In the genomic region with DNA sequence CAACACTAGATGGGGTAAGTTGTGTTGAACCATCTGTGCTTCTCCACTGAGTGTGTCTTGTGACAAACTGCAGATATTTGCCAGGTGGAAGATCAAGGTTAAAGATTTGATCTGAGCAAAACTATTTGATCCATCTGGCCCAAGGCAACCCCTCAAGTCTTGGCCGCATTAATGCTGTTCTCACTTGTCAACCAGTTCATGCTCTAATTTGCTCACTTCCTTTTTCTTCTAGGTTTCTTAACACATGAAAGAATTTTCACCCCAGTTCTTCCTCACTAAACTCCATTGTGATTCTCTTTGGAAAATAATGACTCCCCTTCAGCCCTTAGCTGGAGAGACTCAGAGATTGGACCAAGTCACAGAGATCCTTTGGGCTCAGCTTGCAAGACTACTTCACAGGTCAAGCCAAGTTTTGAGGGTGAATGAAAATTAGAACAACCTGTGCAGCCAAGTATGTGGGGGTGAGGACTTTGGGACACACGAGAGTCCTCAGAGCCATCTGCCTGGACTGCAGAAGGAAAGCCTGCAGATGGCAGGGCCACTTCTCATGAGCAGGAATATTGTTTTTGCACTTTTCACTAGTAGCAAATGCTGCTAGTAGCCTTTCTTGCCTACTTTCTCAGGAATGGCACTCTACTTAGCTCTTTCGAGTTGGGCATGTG, we compare ENCODE assay signal across 24 cellular contexts.
"Had no signal": no experiment of that assay in that cellular context is flagged by ENCODE, and none has a peak within 500 bp of the region (broad histone marks: within the 10 kb centered on the region; RNA-seq: fewer than 3 reads in every experiment).

No MANE protein-coding gene starts in this region.

- H3K4me3 Mint-ChIP-seq: activated naive CD8-positive, alpha-beta T cell treated with anti-CD3 and anti-CD28 coated beads for 36 hours; activated T-cell treated with anti-CD3 and anti-CD28 coated beads, Interleukin-2, amount 50 U/mL, for 4 hours; neural crest cell; stimulated activated naive B cell treated with anti-CD40 and anti-IgM and Interleukin-4, amounts not matched to agents 10 μg/mL and 1 μg/mL and 100 μg/mL, for 72 hours had no signal

- H3K27me3 ChIP-seq: foreskin keratinocyte, left lung, uterus had no signal

- H3K4me1 ChIP-seq: foreskin keratinocyte, left lung, uterus had no signal

- H3K9me3 Mint-ChIP-seq: activated naive CD8-positive, alpha-beta T cell treated with anti-CD3 and anti-CD28 coated beads for 36 hours; activated T-cell treated with anti-CD3 and anti-CD28 coated beads, Interleukin-2, amount 50 U/mL, for 4 hours; activated T-helper 2 cell treated with anti-CD3 and anti-CD28 coated beads, Interferon-gamma antibody, Interleukin-2, Interleukin-4, amounts not matched to agents 10 μg/mL and 5 μg/mL and 100 μg/mL, durations not matched to agents 14 hours and 24 hours and 36 hours had no signal

- ATAC-seq: activated T-cell treated with anti-CD3 and anti-CD28 coated beads, Interleukin-2, amount 50 U/mL, for 4 hours; foreskin keratinocyte; left lung; naive thymus-derived CD4-positive, alpha-beta T cell; sciatic nerve; stimulated activated naive B cell treated with anti-CD40 and anti-IgM and Interleukin-4, amounts not matched to agents 10 μg/mL and 1 μg/mL and 100 μg/mL, for 72 hours had no signal

- H3K36me3 Mint-ChIP-seq: activated naive CD8-positive, alpha-beta T cell treated with anti-CD3 and anti-CD28 coated beads for 36 hours; naive thymus-derived CD4-positive, alpha-beta T cell; stimulated activated naive B cell treated with anti-CD40 and anti-IgM and Interleukin-4, amounts not matched to agents 10 μg/mL and 1 μg/mL and 100 μg/mL, for 72 hours had no signal

- H3K36me3 ChIP-seq: left lung, uterus had no signal

- H3K27ac ChIP-seq: foreskin keratinocyte, left lung, uterus had no signal

- H3K27ac Mint-ChIP-seq: activated naive CD8-positive, alpha-beta T cell treated with anti-CD3 and anti-CD28 coated beads for 36 hours; activated T-helper 2 cell treated with anti-CD3 and anti-CD28 coated beads, Interferon-gamma antibody, Interleukin-2, Interleukin-4, amounts not matched to agents 10 μg/mL and 5 μg/mL and 100 μg/mL, durations not matched to agents 14 hours and 24 hours and 36 hours; stimulated activated naive B cell treated with anti-CD40 and anti-IgM and Interleukin-4, amounts not matched to agents 10 μg/mL and 1 μg/mL and 100 μg/mL, for 72 hours had no signal

- DNase-seq: activated CD4-positive, alpha-beta T cell treated with anti-CD3 and anti-CD28 coated beads for 1 hour; activated CD4-positive, alpha-beta T cell treated with anti-CD3 and anti-CD28 coated beads, Interleukin-2, amount 50 U/mL, for 4 hours; activated CD8-positive, alpha-beta memory T cell treated with anti-CD3 and anti-CD28 coated beads for 24 hours; activated CD8-positive, alpha-beta memory T cell treated with anti-CD3 and anti-CD28 coated beads, Interleukin-2, amount 50 U/mL, for 4 hours; activated naive CD4-positive, alpha-beta T cell treated with Interleukin-2 at 50 U/mL for 16 hours; activated naive CD8-positive, alpha-beta T cell treated with anti-CD3 and anti-CD28 coated beads for 36 hours; activated T-cell treated with anti-CD3 and anti-CD28 coated beads, Interleukin-2, amount 50 U/mL, for 4 hours; central memory CD4-positive, alpha-beta T cell; dermis blood vessel endothelial cell; effector memory CD4-positive, alpha-beta T cell; foreskin keratinocyte; hippocampal formation; kidney glomerular epithelial cell; left lung; naive thymus-derived CD4-positive, alpha-beta T cell; occipital lobe; posterior cingulate gyrus; small intestine; stimulated activated CD4-positive, alpha-beta T cell treated with anti-CD3 and anti-CD28 coated beads, Interleukin-2, amount 100 ng/mL, for 24 hours; stimulated activated naive B cell treated with anti-CD40 and anti-IgM and Interleukin-4, amounts not matched to agents 10 μg/mL and 1 μg/mL and 100 μg/mL, for 72 hours; uterus had no signal

- H3K4me3 ChIP-seq: left lung, uterus had no signal

- H3K9me3 ChIP-seq: left lung, uterus had no signal
